In genomic region chr7:76314042-76314721, GRCh38 we compare ENCODE assay signal across 8 cellular contexts. TPM values are rescaled to one million over a fixed set of nuclear protein-coding genes. Genes with fewer than 3 reads are reported as not detected.
DNase-seq lines count a peak whose midpoint lies in the region; ATAC-seq and TF ChIP-seq lines count a peak whose summit lies in the region.

No MANE protein-coding gene starts in this region.

- peak overlapping the region in 1 of 6 donors; percentile 45 for H3K27ac Mint-ChIP-seq in immature natural killer cell

- H3K27ac ChIP-seq in 22Rv1 (no peak overlapping the region), VCaP (no peak overlapping the region)

- H3K4me3 Mint-ChIP-seq in immature natural killer cell, result no peak overlapping the region

- peak; percentile 94 for DNase-seq in NCI-H2196 treated with DMSO at 0.1 percent for 48 hours (lab: John Stamatoyannopoulos, UW; ENCODE audit: unreplicated experiment)
- DNase-seq in brain pericyte (ENCODE audit: low read depth, low spot score), result peak; percentile 83
- DNase-seq in immature natural killer cell, result peak; percentile 92 to 94 (median 92)
- DNase-seq in stimulated activated CD4-positive, alpha-beta T cell treated with anti-CD3 and anti-CD28 coated beads, Interleukin-15, amount 100 ng/mL, for 1 hour (ENCODE audit: low read depth in 1 of 2, low spot score in 1 of 2), result peak; percentile 94 to 96

- H3K27me3 Mint-ChIP-seq in immature natural killer cell (ENCODE audit: low read depth in 3 of 3), result no peaks in the 10 kb centered on the region

- H3K4me1 Mint-ChIP-seq in immature natural killer cell, result peaks cover 23 to 28% of the 10 kb centered on the region in 2 donors

- ATAC-seq in GM18517 (IDR thresholded peaks at IDR 0.05; ENCODE audit: unreplicated experiment), result peak; percentile 40
- ATAC-seq in HG03135 (IDR thresholded peaks at IDR 0.05; ENCODE audit: unreplicated experiment), result peak; percentile 39

- no peaks in the 10 kb centered on the region for H3K9me3 Mint-ChIP-seq in immature natural killer cell

- H3K36me3 Mint-ChIP-seq in immature natural killer cell, result no peaks in the 10 kb centered on the region

- TF ChIP-seq CTCF in 22Rv1 (IDR thresholded peaks at IDR 0.05), result peak; percentile 100
- peak; percentile 99 for TF ChIP-seq CTCF in VCaP (conservative IDR thresholded peaks at IDR 0.05)

RNA-seq across cellular contexts. Expression of gene HSPB1, which starts 11.7 kb away (rescaled TPM):
- polyA plus RNA-seq in immature natural killer cell, result 10 to 100 TPM; 11.2 to 49.8 (median 34.6) TPM

RNA-seq across cellular contexts. Expression of gene YWHAG, which starts 44.6 kb away (rescaled TPM):
- 1 to 10 TPM; 1.1 to 3.2 (median 1.4) TPM for polyA plus RNA-seq in immature natural killer cell
